ENCODE assay signal across 1 cellular context in the genomic region with DNA sequence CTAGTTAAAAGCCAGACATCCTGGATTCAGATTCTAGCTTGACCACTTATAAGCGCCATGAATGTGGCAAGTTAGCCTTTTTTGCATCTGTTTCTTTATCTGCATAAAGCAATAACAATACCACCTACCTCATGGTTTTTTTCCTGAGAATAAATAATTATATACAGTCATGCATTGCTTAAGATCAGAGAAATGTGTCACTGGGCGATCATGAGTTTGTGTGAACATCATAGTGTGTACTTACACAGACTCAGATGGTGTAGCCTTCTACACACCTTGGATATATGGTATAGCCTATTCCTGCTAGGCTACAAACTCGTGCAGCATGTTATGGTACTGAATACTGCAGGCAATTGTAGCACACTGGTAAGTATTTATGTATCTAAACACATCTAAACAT.
TF ChIP-seq lines count a peak whose summit lies in the region.

No MANE protein-coding gene starts in this region.

TF ChIP-seq in WTC11, 78 proteins besides CTCF, POLR2A, EP300 and RAD21 (continued from another document):
- TF ChIP-seq ATF3 (CRISPR knock-in tag; conservative IDR thresholded peaks at IDR 0.05) (no peak), ATF6 (CRISPR knock-in tag; IDR thresholded peaks at IDR 0.05) (no peak), NR2C2 (CRISPR knock-in tag; IDR thresholded peaks at IDR 0.05) (no peak), CREB1 (CRISPR knock-in tag; IDR thresholded peaks at IDR 0.05) (no peak), ZNF423 (CRISPR knock-in tag; IDR thresholded peaks at IDR 0.05) (no peak), E2F1 (CRISPR knock-in tag; IDR thresholded peaks at IDR 0.05) (no peak), USF2 (CRISPR knock-in tag; IDR thresholded peaks at IDR 0.05) (no peak), RORB (CRISPR knock-in tag; IDR thresholded peaks at IDR 0.05) (no peak), ZNF263 (CRISPR knock-in tag; IDR thresholded peaks at IDR 0.05; ENCODE audit: low read depth) (no peak)
- TF ChIP-seq, protein P1, sequence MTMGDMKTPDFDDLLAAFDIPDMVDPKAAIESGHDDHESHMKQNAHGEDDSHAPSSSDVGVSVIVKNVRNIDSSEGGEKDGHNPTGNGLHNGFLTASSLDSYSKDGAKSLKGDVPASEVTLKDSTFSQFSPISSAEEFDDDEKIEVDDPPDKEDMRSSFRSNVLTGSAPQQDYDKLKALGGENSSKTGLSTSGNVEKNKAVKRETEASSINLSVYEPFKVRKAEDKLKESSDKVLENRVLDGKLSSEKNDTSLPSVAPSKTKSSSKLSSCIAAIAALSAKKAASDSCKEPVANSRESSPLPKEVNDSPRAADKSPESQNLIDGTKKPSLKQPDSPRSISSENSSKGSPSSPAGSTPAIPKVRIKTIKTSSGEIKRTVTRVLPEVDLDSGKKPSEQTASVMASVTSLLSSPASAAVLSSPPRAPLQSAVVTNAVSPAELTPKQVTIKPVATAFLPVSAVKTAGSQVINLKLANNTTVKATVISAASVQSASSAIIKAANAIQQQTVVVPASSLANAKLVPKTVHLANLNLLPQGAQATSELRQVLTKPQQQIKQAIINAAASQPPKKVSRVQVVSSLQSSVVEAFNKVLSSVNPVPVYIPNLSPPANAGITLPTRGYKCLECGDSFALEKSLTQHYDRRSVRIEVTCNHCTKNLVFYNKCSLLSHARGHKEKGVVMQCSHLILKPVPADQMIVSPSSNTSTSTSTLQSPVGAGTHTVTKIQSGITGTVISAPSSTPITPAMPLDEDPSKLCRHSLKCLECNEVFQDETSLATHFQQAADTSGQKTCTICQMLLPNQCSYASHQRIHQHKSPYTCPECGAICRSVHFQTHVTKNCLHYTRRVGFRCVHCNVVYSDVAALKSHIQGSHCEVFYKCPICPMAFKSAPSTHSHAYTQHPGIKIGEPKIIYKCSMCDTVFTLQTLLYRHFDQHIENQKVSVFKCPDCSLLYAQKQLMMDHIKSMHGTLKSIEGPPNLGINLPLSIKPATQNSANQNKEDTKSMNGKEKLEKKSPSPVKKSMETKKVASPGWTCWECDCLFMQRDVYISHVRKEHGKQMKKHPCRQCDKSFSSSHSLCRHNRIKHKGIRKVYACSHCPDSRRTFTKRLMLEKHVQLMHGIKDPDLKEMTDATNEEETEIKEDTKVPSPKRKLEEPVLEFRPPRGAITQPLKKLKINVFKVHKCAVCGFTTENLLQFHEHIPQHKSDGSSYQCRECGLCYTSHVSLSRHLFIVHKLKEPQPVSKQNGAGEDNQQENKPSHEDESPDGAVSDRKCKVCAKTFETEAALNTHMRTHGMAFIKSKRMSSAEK (CRISPR knock-in tag; IDR thresholded peaks at IDR 0.05; ENCODE audit: borderline replicate concordance) = no peak
- TF ChIP-seq, protein P2, sequence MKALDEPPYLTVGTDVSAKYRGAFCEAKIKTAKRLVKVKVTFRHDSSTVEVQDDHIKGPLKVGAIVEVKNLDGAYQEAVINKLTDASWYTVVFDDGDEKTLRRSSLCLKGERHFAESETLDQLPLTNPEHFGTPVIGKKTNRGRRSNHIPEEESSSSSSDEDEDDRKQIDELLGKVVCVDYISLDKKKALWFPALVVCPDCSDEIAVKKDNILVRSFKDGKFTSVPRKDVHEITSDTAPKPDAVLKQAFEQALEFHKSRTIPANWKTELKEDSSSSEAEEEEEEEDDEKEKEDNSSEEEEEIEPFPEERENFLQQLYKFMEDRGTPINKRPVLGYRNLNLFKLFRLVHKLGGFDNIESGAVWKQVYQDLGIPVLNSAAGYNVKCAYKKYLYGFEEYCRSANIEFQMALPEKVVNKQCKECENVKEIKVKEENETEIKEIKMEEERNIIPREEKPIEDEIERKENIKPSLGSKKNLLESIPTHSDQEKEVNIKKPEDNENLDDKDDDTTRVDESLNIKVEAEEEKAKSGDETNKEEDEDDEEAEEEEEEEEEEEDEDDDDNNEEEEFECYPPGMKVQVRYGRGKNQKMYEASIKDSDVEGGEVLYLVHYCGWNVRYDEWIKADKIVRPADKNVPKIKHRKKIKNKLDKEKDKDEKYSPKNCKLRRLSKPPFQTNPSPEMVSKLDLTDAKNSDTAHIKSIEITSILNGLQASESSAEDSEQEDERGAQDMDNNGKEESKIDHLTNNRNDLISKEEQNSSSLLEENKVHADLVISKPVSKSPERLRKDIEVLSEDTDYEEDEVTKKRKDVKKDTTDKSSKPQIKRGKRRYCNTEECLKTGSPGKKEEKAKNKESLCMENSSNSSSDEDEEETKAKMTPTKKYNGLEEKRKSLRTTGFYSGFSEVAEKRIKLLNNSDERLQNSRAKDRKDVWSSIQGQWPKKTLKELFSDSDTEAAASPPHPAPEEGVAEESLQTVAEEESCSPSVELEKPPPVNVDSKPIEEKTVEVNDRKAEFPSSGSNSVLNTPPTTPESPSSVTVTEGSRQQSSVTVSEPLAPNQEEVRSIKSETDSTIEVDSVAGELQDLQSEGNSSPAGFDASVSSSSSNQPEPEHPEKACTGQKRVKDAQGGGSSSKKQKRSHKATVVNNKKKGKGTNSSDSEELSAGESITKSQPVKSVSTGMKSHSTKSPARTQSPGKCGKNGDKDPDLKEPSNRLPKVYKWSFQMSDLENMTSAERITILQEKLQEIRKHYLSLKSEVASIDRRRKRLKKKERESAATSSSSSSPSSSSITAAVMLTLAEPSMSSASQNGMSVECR (CRISPR knock-in tag; IDR thresholded peaks at IDR 0.05; ENCODE audit: borderline replicate concordance) = no peak
- TF ChIP-seq, protein P3, sequence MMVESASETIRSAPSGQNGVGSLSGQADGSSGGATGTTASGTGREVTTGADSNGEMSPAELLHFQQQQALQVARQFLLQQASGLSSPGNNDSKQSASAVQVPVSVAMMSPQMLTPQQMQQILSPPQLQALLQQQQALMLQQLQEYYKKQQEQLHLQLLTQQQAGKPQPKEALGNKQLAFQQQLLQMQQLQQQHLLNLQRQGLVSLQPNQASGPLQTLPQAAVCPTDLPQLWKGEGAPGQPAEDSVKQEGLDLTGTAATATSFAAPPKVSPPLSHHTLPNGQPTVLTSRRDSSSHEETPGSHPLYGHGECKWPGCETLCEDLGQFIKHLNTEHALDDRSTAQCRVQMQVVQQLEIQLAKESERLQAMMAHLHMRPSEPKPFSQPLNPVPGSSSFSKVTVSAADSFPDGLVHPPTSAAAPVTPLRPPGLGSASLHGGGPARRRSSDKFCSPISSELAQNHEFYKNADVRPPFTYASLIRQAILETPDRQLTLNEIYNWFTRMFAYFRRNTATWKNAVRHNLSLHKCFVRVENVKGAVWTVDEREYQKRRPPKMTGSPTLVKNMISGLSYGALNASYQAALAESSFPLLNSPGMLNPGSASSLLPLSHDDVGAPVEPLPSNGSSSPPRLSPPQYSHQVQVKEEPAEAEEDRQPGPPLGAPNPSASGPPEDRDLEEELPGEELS (CRISPR knock-in tag; IDR thresholded peaks at IDR 0.05) = no peak
- TF ChIP-seq, protein P4, sequence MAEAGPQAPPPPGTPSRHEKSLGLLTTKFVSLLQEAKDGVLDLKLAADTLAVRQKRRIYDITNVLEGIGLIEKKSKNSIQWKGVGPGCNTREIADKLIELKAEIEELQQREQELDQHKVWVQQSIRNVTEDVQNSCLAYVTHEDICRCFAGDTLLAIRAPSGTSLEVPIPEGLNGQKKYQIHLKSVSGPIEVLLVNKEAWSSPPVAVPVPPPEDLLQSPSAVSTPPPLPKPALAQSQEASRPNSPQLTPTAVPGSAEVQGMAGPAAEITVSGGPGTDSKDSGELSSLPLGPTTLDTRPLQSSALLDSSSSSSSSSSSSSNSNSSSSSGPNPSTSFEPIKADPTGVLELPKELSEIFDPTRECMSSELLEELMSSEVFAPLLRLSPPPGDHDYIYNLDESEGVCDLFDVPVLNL (CRISPR knock-in tag; IDR thresholded peaks at IDR 0.05; ENCODE audit: borderline replicate concordance, low read depth) = no peak
